ENCODE assay signal across 13 cellular contexts in genomic region chr10:11330383-11331020, GRCh38.
DNase-seq lines count a peak whose midpoint lies in the region; ATAC-seq, FAIRE-seq and TF ChIP-seq lines count a peak whose summit lies in the region.
"Had no signal": no experiment of that assay in that cellular context is flagged by ENCODE, and none has a peak within 500 bp of the region (broad histone marks: within the 10 kb centered on the region; RNA-seq: fewer than 3 reads in every experiment).

No MANE protein-coding gene starts in this region.

- H4K20me1 ChIP-seq in hepatocyte (ENCODE audit: insufficient read depth, poor library complexity, severe bottlenecking), result no peaks in the 10 kb centered on the region

- H3K4me1 ChIP-seq in iPS-20b (ENCODE audit: insufficient read depth, low read length) (peaks cover 18% of the 10 kb centered on the region; the same call in 1 of the 2 replicates), hepatocyte (ENCODE audit: insufficient read depth) (no peaks in the 10 kb centered on the region)

- 81% methylated on average over 8 of the region's 8 CpGs for WGBS in hepatocyte (ENCODE audit: low lambda C conversion rate, missing lambda C conversion rate)

- H3K79me2 ChIP-seq in hepatocyte, result no peaks in the 10 kb centered on the region

- H3K4me1 Mint-ChIP-seq in brain, result peaks cover 84% of the 10 kb centered on the region

- peak; percentile 75 for FAIRE-seq in GM19239 (lab: Jason Lieb, UNC)

- ATAC-seq in GM18498 (IDR thresholded peaks at IDR 0.05; ENCODE audit: unreplicated experiment) (no peak), HG02870 (IDR thresholded peaks at IDR 0.05; ENCODE audit: unreplicated experiment) (no peak), HG02852 (IDR thresholded peaks at IDR 0.05; ENCODE audit: unreplicated experiment) (no peak)

- H3K36me3 Mint-ChIP-seq in brain, result peaks cover 72% of the 10 kb centered on the region

- H3K9me2 ChIP-seq in hepatocyte (replicated peaks; ENCODE audit: insufficient read depth), result no peaks in the 10 kb centered on the region

- H3K4me3 ChIP-seq in iPS-20b (ENCODE audit: low read length) (peak overlapping the region; percentile 14; the same call in 1 of the 2 replicates), hepatocyte (no peak overlapping the region)
- H3K4me3 ChIP-seq: spleen had no signal

- H2AFZ ChIP-seq in hepatocyte, result no peak overlapping the region

- DNase-seq in AG08395 (ENCODE audit: low spot score) (peak; percentile 46), GM19239 (ENCODE audit: insufficient read length, low spot score) (no peak), hepatocyte (ENCODE audit: low spot score) (no peak)
- DNase-seq: CD8-positive, alpha-beta memory T cell; effector CD4-positive, alpha-beta T cell; NCI-H1436 treated with DMSO at 0.1 percent for 48 hours; spleen; T-helper 9 cell had no signal

- H3K9me3 ChIP-seq in iPS-20b (ENCODE audit: insufficient read depth, low read depth, low read length), result no peaks in the 10 kb centered on the region
- no peaks in the 10 kb centered on the region for H3K9me3 ChIP-seq in hepatocyte (ENCODE audit: low read depth)
- H3K9me3 ChIP-seq: spleen had no signal

- 0 out of 2 replicates have a peak overlapping the region, but pooled peaks have one; percentile 29 for H3K9ac ChIP-seq in iPS-20b (ENCODE audit: low read depth, low read length)

- no peaks in the 10 kb centered on the region for H3K36me3 ChIP-seq in iPS-20b (ENCODE audit: insufficient read depth, low read depth, low read length)
- H3K36me3 ChIP-seq in hepatocyte (replicated peaks; ENCODE audit: insufficient read depth, low read depth), result no peaks in the 10 kb centered on the region

- H3K27ac ChIP-seq in iPS-20b (ENCODE audit: low read length) (no peak overlapping the region), hepatocyte (no peak overlapping the region)
- H3K27ac ChIP-seq: spleen had no signal

- H3K27me3 ChIP-seq in iPS-20b (ENCODE audit: insufficient read depth, low read length) (no peaks in the 10 kb centered on the region), hepatocyte (no peaks in the 10 kb centered on the region)
- H3K27me3 ChIP-seq: spleen had no signal

- H3K9me3 Mint-ChIP-seq in brain, result no peaks in the 10 kb centered on the region
- H3K9me3 Mint-ChIP-seq: CD8-positive, alpha-beta memory T cell had no signal

- H3K27me3 Mint-ChIP-seq in brain, result no peaks in the 10 kb centered on the region

- peak overlapping the region in 4 of 5 experiments; percentile 39 to 72 (median 58) for H3K27ac Mint-ChIP-seq in brain

- peak overlapping the region in 1 of 5 experiments; percentile 28 for H3K4me3 Mint-ChIP-seq in brain
- H3K4me3 Mint-ChIP-seq: CD8-positive, alpha-beta memory T cell had no signal

- no peak overlapping the region for H3K4me2 ChIP-seq in hepatocyte

- no peak for TF ChIP-seq CTCF in brain (conservative IDR thresholded peaks at IDR 0.05)
- TF ChIP-seq CTCF in hepatocyte (IDR thresholded peaks at IDR 0.05; ENCODE audit: poor library complexity), result no peak
